ENCODE assay signal across 12 cellular contexts in the genomic region with DNA sequence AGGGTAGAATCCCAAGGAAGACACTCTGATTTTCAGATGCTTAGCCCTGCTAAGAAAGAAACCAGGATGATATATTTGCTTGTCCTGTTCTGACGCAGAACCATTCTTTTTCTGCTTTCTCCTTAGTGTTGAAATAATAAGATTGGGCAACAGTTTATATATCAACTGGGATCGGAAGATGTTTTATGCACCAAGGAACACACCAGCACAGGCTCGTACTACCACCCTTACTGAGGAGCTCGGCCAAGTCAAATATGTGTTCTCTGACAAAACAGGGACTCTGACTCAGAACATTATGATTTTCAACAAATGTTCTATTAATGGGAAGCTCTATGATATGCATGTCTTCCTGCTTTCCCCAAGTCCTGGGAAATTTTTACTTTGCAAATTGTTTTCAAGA. TPM values are rescaled to one million over a fixed set of nuclear protein-coding genes. Genes with fewer than 3 reads are reported as not detected.
DNase-seq lines count a peak whose midpoint lies in the region; ATAC-seq and TF ChIP-seq lines count a peak whose summit lies in the region.
"Had no signal": no experiment of that assay in that cellular context is flagged by ENCODE, and none has a peak within 500 bp of the region (broad histone marks: within the 10 kb centered on the region; RNA-seq: fewer than 3 reads in every experiment).

No MANE protein-coding gene starts in this region.

- H3K36me3 ChIP-seq in left lung (no peaks in the 10 kb centered on the region), upper lobe of right lung (no peaks in the 10 kb centered on the region), testis (ENCODE audit: low read depth, missing control alignments) (no peaks in the 10 kb centered on the region)

- H3K27me3 ChIP-seq in left lung (peaks cover 0 to 3% of the 10 kb centered on the region in 2 donors), upper lobe of right lung (no peaks in the 10 kb centered on the region), testis (no peaks in the 10 kb centered on the region)

- intact Hi-C loops in left lung (cut with DNase I) (no loop called here), upper lobe of right lung (cut with DNase I) (no loop called here), testis (cut with DNase I; ENCODE audit: low total_unique reads) (loop anchor here (10.0 kb wide), 1 partner anchor 356 kb away; a partner anchor contains a TSS)

- H3K4me1 ChIP-seq in left lung (no peaks in the 10 kb centered on the region), upper lobe of right lung (no peaks in the 10 kb centered on the region), testis (no peaks in the 10 kb centered on the region)

- TF ChIP-seq CTCF in cardiac fibroblast (IDR thresholded peaks at IDR 0.05; ENCODE audit: low read depth, low read length) (no peak), left lung (IDR thresholded peaks at IDR 0.05) (no peak), upper lobe of right lung (IDR thresholded peaks at IDR 0.05) (no peak), testis (IDR thresholded peaks at IDR 0.05) (no peak)

- H3K27ac ChIP-seq in left lung (peak overlapping the region in 1 of 2 donors; percentile 41), upper lobe of right lung (no peak overlapping the region), testis (no peak overlapping the region)

- no peak for TF ChIP-seq POLR2A in testis (IDR thresholded peaks at IDR 0.05)

- DNase-seq in HCEC 1CT (peak; percentile 96), cardiac fibroblast (ENCODE audit: low read depth in 2 of 2) (peak; percentile 89 to 97), left lung (no peak), upper lobe of right lung (no peak), NCI-H2196 treated with DMSO at 0.1 percent for 48 hours (lab: John Stamatoyannopoulos, UW; ENCODE audit: unreplicated experiment) (no peak), testis (no peak)
- no peak for DNase-seq in stimulated activated CD4-positive, alpha-beta T cell treated with anti-CD3 and anti-CD28 coated beads, Interleukin-12 subunit alpha, Interleukin-12 subunit beta, amount 100 ng/mL, for 4 hours
- DNase-seq: activated naive CD4-positive, alpha-beta T cell treated with anti-CD3 and anti-CD28 coated beads, Interleukin-2, amount 10 ng/mL, durations not matched to agents 7 days and 5 days; CD8-positive, alpha-beta T cell; NCI-H2081; NCI-H774 had no signal

- H3K9me3 ChIP-seq in left lung (no peaks in the 10 kb centered on the region), upper lobe of right lung (no peaks in the 10 kb centered on the region), testis (no peaks in the 10 kb centered on the region)

- 62 to 83% methylated on average over 4 of the region's 4 CpGs for WGBS in testis, 2 donors

- H3K4me3 ChIP-seq in cardiac fibroblast (replicated peaks in 1 of 2; ENCODE audit: low read depth in 2 of 2, low read length in 2 of 2) (peak overlapping the region in 1 of 2 donors; percentile 22), left lung (no peak overlapping the region), upper lobe of right lung (no peak overlapping the region), testis (no peak overlapping the region)

- peak; percentile 69 for ATAC-seq in left lung
- ATAC-seq in upper lobe of right lung, result peak; percentile 74
- ATAC-seq: activated CD4-positive, CD25-positive, alpha-beta regulatory T cell treated with anti-CD3 and anti-CD28 coated beads, Interleukin-2, amount 50 U/mL, for 24 hours; CD8-positive, alpha-beta T cell had no signal

RNA-seq across cellular contexts. Expression of a gene that starts 19.0 kb away (rescaled TPM):
- 10 to 100 TPM; 28.2 to 32.2 TPM for total RNA-seq in left lung
- total RNA-seq in upper lobe of right lung, result 31.5 TPM
- total RNA-seq in testis, result 10 to 100 TPM; 28.7 to 32.3 TPM
- polyA plus RNA-seq in testis (ENCODE audit: insufficient read depth, low read depth, low replicate concordance), result 78.1 TPM

Comparison
In these comparisons a context has a peak if more than half of its experiments do, and no peak if none do; other contexts are left out.
1. DNase-seq: peak in HCEC 1CT (single experiment) and cardiac fibroblast (2 of 2); none in left lung (0 of 2), upper lobe of right lung (single experiment), NCI-H2196 treated with DMSO at 0.1 percent for 48 hours (single experiment), stimulated activated CD4-positive, alpha-beta T cell treated with anti-CD3 and anti-CD28 coated beads, Interleukin-12 subunit alpha, Interleukin-12 subunit beta, amount 100 ng/mL, for 4 hours (single experiment) and testis (single experiment).